In the genomic region with DNA sequence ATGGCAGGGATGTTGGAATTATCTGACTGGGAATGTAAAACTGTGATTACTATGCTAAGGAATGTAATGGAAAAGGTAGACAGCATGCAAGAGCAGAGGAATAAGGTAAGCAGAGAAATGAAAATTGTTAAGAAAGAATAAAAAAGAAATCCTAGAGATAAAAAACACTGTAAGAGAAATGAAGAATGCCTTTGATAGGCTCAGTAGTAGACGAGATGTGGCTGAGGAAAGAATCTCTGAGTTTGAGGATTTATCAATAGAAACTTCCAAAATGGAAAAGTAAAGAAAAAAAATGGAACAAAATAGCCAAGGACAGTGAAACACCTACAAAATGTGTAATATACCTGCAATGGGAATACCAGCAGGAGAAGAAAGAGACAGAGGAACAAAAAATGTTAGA, we compare ENCODE assay signal across 18 cellular contexts.
"Had no signal": no experiment of that assay in that cellular context is flagged by ENCODE, and none has a peak within 500 bp of the region (broad histone marks: within the 10 kb centered on the region; RNA-seq: fewer than 3 reads in every experiment).

No MANE protein-coding gene starts in this region.

- H3K27me3 Mint-ChIP-seq: naive B cell had no signal

- H3K4me3 ChIP-seq: coronary artery, dorsolateral prefrontal cortex, esophagus muscularis mucosa, gastroesophageal sphincter, heart left ventricle, left lung, lower lobe of right lung, mucosa of descending colon had no signal

- H3K27me3 ChIP-seq: dorsolateral prefrontal cortex, esophagus muscularis mucosa, foreskin keratinocyte, gastroesophageal sphincter, heart left ventricle, left lung had no signal

- H3K27ac ChIP-seq: coronary artery, dorsolateral prefrontal cortex, esophagus muscularis mucosa, foreskin keratinocyte, gastroesophageal sphincter, heart left ventricle, left lung, lower lobe of right lung had no signal

- H3K4me3 Mint-ChIP-seq: mesothelial cell of epicardium, naive B cell had no signal

- H3K9me3 ChIP-seq: lower lobe of right lung, mucosa of descending colon had no signal

- DNase-seq: dermis blood vessel endothelial cell; dorsolateral prefrontal cortex; effector CD4-positive, alpha-beta T cell; effector memory CD4-positive, alpha-beta T cell; foreskin keratinocyte; heart left ventricle; hippocampal formation; left cardiac atrium; left lung; left ventricle myocardium superior; lower lobe of right lung; mesenchymal stem cell; mucosa of descending colon; naive B cell had no signal

- H3K4me1 ChIP-seq: foreskin keratinocyte, gastroesophageal sphincter, heart left ventricle, left lung, lower lobe of right lung had no signal

- H3K27ac Mint-ChIP-seq: mesothelial cell of epicardium, naive B cell had no signal

- H3K36me3 ChIP-seq: esophagus muscularis mucosa, gastroesophageal sphincter, heart left ventricle, left lung, lower lobe of right lung had no signal

- H3K4me1 Mint-ChIP-seq: naive B cell had no signal
